Comparison of ENCODE assay signal across 11 cellular contexts in genomic region chrX:40082447-40083119, GRCh38. TPM values are rescaled to one million over a fixed set of nuclear protein-coding genes. Genes with fewer than 3 reads are reported as not detected.
DNase-seq lines count a peak whose midpoint lies in the region; ATAC-seq and TF ChIP-seq lines count a peak whose summit lies in the region.
"Had no signal": no experiment of that assay in that cellular context is flagged by ENCODE, and none has a peak within 500 bp of the region (broad histone marks: within the 10 kb centered on the region; RNA-seq: fewer than 3 reads in every experiment).

No MANE protein-coding gene starts in this region.

- no peaks in the 10 kb centered on the region for H3K27me3 Mint-ChIP-seq in activated naive CD4-positive, alpha-beta T cell treated with anti-CD3 and anti-CD28 coated beads for 36 hours (ENCODE audit: low read depth)
- no peaks in the 10 kb centered on the region for H3K27me3 Mint-ChIP-seq in activated naive CD8-positive, alpha-beta T cell treated with anti-CD3 and anti-CD28 coated beads, Interleukin-2, amount 10 ng/mL, durations not matched to agents 7 days and 5 days

- no peak for DNase-seq in activated naive CD4-positive, alpha-beta T cell treated with anti-CD3 and anti-CD28 coated beads for 36 hours
- no peak for DNase-seq in activated naive CD4-positive, alpha-beta T cell treated with Interleukin-2 at 50 U/mL for 16 hours
- no peak for DNase-seq in activated naive CD8-positive, alpha-beta T cell treated with anti-CD3 and anti-CD28 coated beads, Interleukin-2, amount 10 ng/mL, durations not matched to agents 7 days and 5 days
- DNase-seq in mucosa of gallbladder (ENCODE audit: low spot score) (peak; percentile 20), upper lobe of left lung (no peak), MM.1S (no peak), NK-92 (lab: John Stamatoyannopoulos, UW; ENCODE audit: unreplicated experiment) (no peak)
- DNase-seq: NCI-H187 treated with DMSO at 0.1 percent for 48 hours; SHP77; stimulated activated naive CD4-positive, alpha-beta T cell had no signal

- no peaks in the 10 kb centered on the region for H3K9me2 ChIP-seq in MM.1S (replicated peaks; ENCODE audit: insufficient read depth, low read length)

- no peak for TF ChIP-seq POLR2A in upper lobe of left lung (IDR thresholded peaks at IDR 0.05)

- H3K36me3 Mint-ChIP-seq in activated naive CD4-positive, alpha-beta T cell treated with anti-CD3 and anti-CD28 coated beads for 36 hours (ENCODE audit: low read depth): peaks cover 8% of the 10 kb centered on the region
- peaks cover 6% of the 10 kb centered on the region for H3K36me3 Mint-ChIP-seq in activated naive CD8-positive, alpha-beta T cell treated with anti-CD3 and anti-CD28 coated beads, Interleukin-2, amount 10 ng/mL, durations not matched to agents 7 days and 5 days

- H3K4me2 ChIP-seq in MM.1S (ENCODE audit: low read depth, low read length): no peak overlapping the region

- H4K20me1 ChIP-seq in MM.1S (ENCODE audit: insufficient read depth, low read length): peaks cover 70% of the 10 kb centered on the region

- TF ChIP-seq EP300 in upper lobe of left lung (IDR thresholded peaks at IDR 0.05): no peak

- peak overlapping the region in 3 of 4 donors; percentile 29 to 47 (median 47) for H3K4me3 ChIP-seq in upper lobe of left lung
- no peak overlapping the region for H3K4me3 ChIP-seq in MM.1S (ENCODE audit: low read length)

- peaks cover 100% of the 10 kb centered on the region for H3K79me2 ChIP-seq in MM.1S (ENCODE audit: low read length)

- CTCF ChIA-PET in activated naive CD4-positive, alpha-beta T cell treated with anti-CD3 and anti-CD28 coated beads for 36 hours (lab: Charles Lee): no interaction called here

- H3K4me1 ChIP-seq in upper lobe of left lung (peaks cover 25 to 54% (median 30%) of the 10 kb centered on the region in 4 donors), MM.1S (ENCODE audit: low read length) (peaks cover 4% of the 10 kb centered on the region; the same call in 1 of the 2 replicates)

- H3K36me3 ChIP-seq in upper lobe of left lung (no peaks in the 10 kb centered on the region), MM.1S (replicated peaks; ENCODE audit: insufficient read depth, low read length) (no peaks in the 10 kb centered on the region)

- H3K27me3 ChIP-seq in upper lobe of left lung (peaks cover 0 to 9% (median 0%) of the 10 kb centered on the region in 4 donors), MM.1S (replicated peaks; ENCODE audit: insufficient read depth, low read length) (no peaks in the 10 kb centered on the region)

- WGBS in upper lobe of left lung, 2 donors: 36 to 67% methylated on average over 6 to 15 of the region's 15 CpGs

- no peaks in the 10 kb centered on the region for H3K9me3 Mint-ChIP-seq in activated naive CD4-positive, alpha-beta T cell treated with anti-CD3 and anti-CD28 coated beads for 36 hours
- H3K9me3 Mint-ChIP-seq in activated naive CD8-positive, alpha-beta T cell treated with anti-CD3 and anti-CD28 coated beads, Interleukin-2, amount 10 ng/mL, durations not matched to agents 7 days and 5 days: no peaks in the 10 kb centered on the region

- no peaks in the 10 kb centered on the region for H3K9me3 ChIP-seq in upper lobe of left lung
- H3K9me3 ChIP-seq in MM.1S (replicated peaks; ENCODE audit: insufficient read depth, low read length): no peaks in the 10 kb centered on the region

- H2AFZ ChIP-seq in MM.1S (ENCODE audit: low read length): no peak overlapping the region

- H3K4me1 Mint-ChIP-seq in activated naive CD4-positive, alpha-beta T cell treated with anti-CD3 and anti-CD28 coated beads for 36 hours (ENCODE audit: low read depth): peaks cover 60% of the 10 kb centered on the region
- peaks cover 20% of the 10 kb centered on the region for H3K4me1 Mint-ChIP-seq in activated naive CD8-positive, alpha-beta T cell treated with anti-CD3 and anti-CD28 coated beads, Interleukin-2, amount 10 ng/mL, durations not matched to agents 7 days and 5 days

- no peak overlapping the region for H3K27ac Mint-ChIP-seq in activated naive CD4-positive, alpha-beta T cell treated with anti-CD3 and anti-CD28 coated beads for 36 hours
- H3K27ac Mint-ChIP-seq in activated naive CD8-positive, alpha-beta T cell treated with anti-CD3 and anti-CD28 coated beads, Interleukin-2, amount 10 ng/mL, durations not matched to agents 7 days and 5 days: peak overlapping the region; percentile 48

- H3K27ac ChIP-seq in upper lobe of left lung (peak overlapping the region in 1 of 4 donors; percentile 47), MM.1S (ENCODE audit: low read length) (no peak overlapping the region)

- no peaks in the 10 kb centered on the region for H3F3A ChIP-seq in MM.1S (ENCODE audit: insufficient read depth, low read length)

- intact Hi-C loops in activated naive CD4-positive, alpha-beta T cell treated with anti-CD3 and anti-CD28 coated beads for 36 hours (cut with micrococcal nuclease): no loop called here

- H3K4me3 Mint-ChIP-seq in activated naive CD4-positive, alpha-beta T cell treated with anti-CD3 and anti-CD28 coated beads for 36 hours: peak overlapping the region; percentile 38
- peak overlapping the region; percentile 58 for H3K4me3 Mint-ChIP-seq in activated naive CD8-positive, alpha-beta T cell treated with anti-CD3 and anti-CD28 coated beads, Interleukin-2, amount 10 ng/mL, durations not matched to agents 7 days and 5 days

- H3K9ac ChIP-seq in MM.1S (ENCODE audit: low read length): no peak overlapping the region

- POLR2A ChIA-PET in activated naive CD8-positive, alpha-beta T cell treated with anti-CD3 and anti-CD28 coated beads, Interleukin-2, amount 10 ng/mL, durations not matched to agents 7 days and 5 days (lab: Charles Lee): interaction anchor here (0.7 kb wide), 1 partner anchor 68 kb away, joined by 3 read pairs; no protein-coding TSS in a partner anchor

- TF ChIP-seq CTCF in upper lobe of left lung (IDR thresholded peaks at IDR 0.05) (no peak), MM.1S (IDR thresholded peaks at IDR 0.05; ENCODE audit: low read length) (no peak)

- no peak for ATAC-seq in activated naive CD8-positive, alpha-beta T cell treated with anti-CD3 and anti-CD28 coated beads, Interleukin-2, amount 10 ng/mL, durations not matched to agents 7 days and 5 days (ENCODE audit: low read depth)
- ATAC-seq in upper lobe of left lung (ENCODE audit: low FRiP score in 2 of 2) (peak; percentile 1 to 73), GM21737 (IDR thresholded peaks at IDR 0.05; ENCODE audit: unreplicated experiment) (no peak)

RNA-seq across cellular contexts. Expression of gene BCOR, which starts 15.2 kb away (rescaled TPM):
- total RNA-seq in activated naive CD4-positive, alpha-beta T cell treated with anti-CD3 and anti-CD28 coated beads for 36 hours: 10 to 100 TPM; 29.1 to 29.9 TPM
- 10 to 100 TPM; 44.7 to 46.4 TPM for total RNA-seq in activated naive CD8-positive, alpha-beta T cell treated with anti-CD3 and anti-CD28 coated beads, Interleukin-2, amount 10 ng/mL, durations not matched to agents 7 days and 5 days
- total RNA-seq in mucosa of gallbladder: 25.8 TPM
- 10 to 100 TPM; 17.5 to 40.8 (median 25.6) TPM for total RNA-seq in upper lobe of left lung

Comparison
In these comparisons a context has a peak if more than half of its experiments do, and no peak if none do; other contexts are left out.
1. ATAC-seq: peak in upper lobe of left lung (2 of 2); none in activated naive CD8-positive, alpha-beta T cell treated with anti-CD3 and anti-CD28 coated beads, Interleukin-2, amount 10 ng/mL, durations not matched to agents 7 days and 5 days (single experiment) and GM21737 (single experiment).